In the genomic region with DNA sequence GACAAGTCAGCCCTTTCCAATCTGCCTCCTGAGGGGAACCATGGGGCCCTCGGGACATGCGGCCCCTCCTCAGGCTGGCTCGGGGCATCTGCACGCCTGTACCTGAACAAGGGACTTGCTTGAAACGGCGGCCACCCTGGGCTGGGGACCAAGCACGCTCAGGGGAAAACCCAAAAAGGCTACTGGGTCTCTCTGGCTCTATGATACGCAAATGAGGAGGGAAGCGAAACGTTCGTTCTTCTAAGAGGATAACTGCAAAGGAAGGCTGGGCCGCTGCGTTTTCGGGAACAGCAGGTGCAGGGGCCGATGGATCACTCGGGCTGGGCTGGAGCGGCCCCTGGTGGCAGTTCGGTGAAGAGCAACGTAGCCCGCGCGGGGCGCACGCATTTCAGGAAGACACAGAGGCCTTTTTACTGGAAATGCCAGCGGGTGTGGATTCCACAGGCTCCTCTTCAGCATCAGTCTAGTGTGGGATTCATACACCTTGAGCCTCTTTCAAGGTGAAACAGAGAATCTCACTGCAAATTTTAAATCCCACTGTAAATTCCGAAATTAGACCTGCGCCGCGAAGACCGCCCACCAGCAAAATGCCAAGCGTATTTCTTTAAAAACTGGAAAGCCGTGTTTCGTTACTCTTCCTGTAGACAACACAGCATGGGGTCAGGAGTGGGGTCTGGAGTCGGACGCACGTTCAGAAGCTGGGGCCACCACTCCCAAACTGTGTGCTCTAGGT, we compare ENCODE assay signal across 1 cellular context.
TF ChIP-seq lines count a peak whose summit lies in the region.

No MANE protein-coding gene starts in this region.

TF ChIP-seq in HepG2, 621 proteins besides CTCF, POLR2A, EP300 and RAD21:
- 0 out of 2 replicates have a peak, but pooled peaks have one; percentile 28 for TF ChIP-seq HNRNPL (IDR thresholded peaks at IDR 0.05; ENCODE audit: low read depth, low read length)
- 0 out of 2 replicates have a peak, but pooled peaks have one; percentile 12 for TF ChIP-seq ZNF891 (CRISPR knock-in tag; IDR thresholded peaks at IDR 0.05)
- TF ChIP-seq, protein P1, sequence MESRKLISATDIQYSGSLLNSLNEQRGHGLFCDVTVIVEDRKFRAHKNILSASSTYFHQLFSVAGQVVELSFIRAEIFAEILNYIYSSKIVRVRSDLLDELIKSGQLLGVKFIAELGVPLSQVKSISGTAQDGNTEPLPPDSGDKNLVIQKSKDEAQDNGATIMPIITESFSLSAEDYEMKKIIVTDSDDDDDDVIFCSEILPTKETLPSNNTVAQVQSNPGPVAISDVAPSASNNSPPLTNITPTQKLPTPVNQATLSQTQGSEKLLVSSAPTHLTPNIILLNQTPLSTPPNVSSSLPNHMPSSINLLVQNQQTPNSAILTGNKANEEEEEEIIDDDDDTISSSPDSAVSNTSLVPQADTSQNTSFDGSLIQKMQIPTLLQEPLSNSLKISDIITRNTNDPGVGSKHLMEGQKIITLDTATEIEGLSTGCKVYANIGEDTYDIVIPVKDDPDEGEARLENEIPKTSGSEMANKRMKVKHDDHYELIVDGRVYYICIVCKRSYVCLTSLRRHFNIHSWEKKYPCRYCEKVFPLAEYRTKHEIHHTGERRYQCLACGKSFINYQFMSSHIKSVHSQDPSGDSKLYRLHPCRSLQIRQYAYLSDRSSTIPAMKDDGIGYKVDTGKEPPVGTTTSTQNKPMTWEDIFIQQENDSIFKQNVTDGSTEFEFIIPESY (CRISPR knock-in tag; IDR thresholded peaks at IDR 0.05): peak; percentile 99
- TF ChIP-seq ZFY (CRISPR knock-in tag; IDR thresholded peaks at IDR 0.05): 0 out of 2 replicates have a peak, but pooled peaks have one; percentile 16
- TF ChIP-seq HOXA3 (CRISPR knock-in tag; IDR thresholded peaks at IDR 0.05): peak; percentile 41
- peak; percentile 77 for TF ChIP-seq STAG1 (CRISPR knock-in tag; IDR thresholded peaks at IDR 0.05)
- TF ChIP-seq AGO2 (optimal IDR thresholded peaks at IDR 0.05; ENCODE audit: low read depth, low read length): peak; percentile 20
- TF ChIP-seq ZBTB38 (CRISPR knock-in tag; IDR thresholded peaks at IDR 0.05): peak; percentile 97
- TF ChIP-seq, protein P2, sequence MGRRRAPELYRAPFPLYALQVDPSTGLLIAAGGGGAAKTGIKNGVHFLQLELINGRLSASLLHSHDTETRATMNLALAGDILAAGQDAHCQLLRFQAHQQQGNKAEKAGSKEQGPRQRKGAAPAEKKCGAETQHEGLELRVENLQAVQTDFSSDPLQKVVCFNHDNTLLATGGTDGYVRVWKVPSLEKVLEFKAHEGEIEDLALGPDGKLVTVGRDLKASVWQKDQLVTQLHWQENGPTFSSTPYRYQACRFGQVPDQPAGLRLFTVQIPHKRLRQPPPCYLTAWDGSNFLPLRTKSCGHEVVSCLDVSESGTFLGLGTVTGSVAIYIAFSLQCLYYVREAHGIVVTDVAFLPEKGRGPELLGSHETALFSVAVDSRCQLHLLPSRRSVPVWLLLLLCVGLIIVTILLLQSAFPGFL (CRISPR knock-in tag; IDR thresholded peaks at IDR 0.05): 0 out of 2 replicates have a peak, but pooled peaks have one; percentile 31
- TF ChIP-seq NFKB2 (CRISPR knock-in tag; IDR thresholded peaks at IDR 0.05; ENCODE audit: borderline replicate concordance): peak; percentile 28; the same call in 1 of the 2 replicates
